ENCODE assay signal across 26 cellular contexts in genomic region chr7:53326634-53327033, GRCh38.
"Had no signal": no experiment of that assay in that cellular context is flagged by ENCODE, and none has a peak within 500 bp of the region (broad histone marks: within the 10 kb centered on the region; RNA-seq: fewer than 3 reads in every experiment).

No MANE protein-coding gene starts in this region.

- H3K4me1 ChIP-seq: left lung, right lobe of liver, stomach, suprapubic skin, transverse colon, uterus had no signal

- H3K27me3 ChIP-seq: left lung, right lobe of liver, stomach, suprapubic skin, transverse colon, uterus had no signal

- ATAC-seq: activated CD8-positive, alpha-beta memory T cell treated with anti-CD3 and anti-CD28 coated beads, Interleukin-2, amount 10 ng/mL, durations not matched to agents 7 days and 5 days; activated CD8-positive, alpha-beta T cell treated with anti-CD3 and anti-CD28 coated beads for 36 hours; activated naive CD8-positive, alpha-beta T cell treated with anti-CD3 and anti-CD28 coated beads, Interleukin-2, amount 50 U/mL, for 24 hours; esophagus mucosa; left lung; natural killer cell treated with Interleukin-12 subunit alpha and Interleukin-12 subunit beta and Interleukin-15 and Interleukin-18, amount 100 ng/mL, for 72 hours; right lobe of liver; stimulated activated memory B cell treated with anti-CD40 and anti-IgM and Interleukin-4, amounts not matched to agents 10 μg/mL and 1 μg/mL and 100 μg/mL, for 72 hours had no signal

- H3K4me3 ChIP-seq: left lung, right lobe of liver, skin epidermis, stomach, suprapubic skin, transverse colon, uterus had no signal

- H3K9me3 ChIP-seq: right lobe of liver, suprapubic skin, uterus had no signal

- DNase-seq: activated CD4-positive, alpha-beta T cell treated with anti-CD3 and anti-CD28 coated beads, Interleukin-2, amount 10 ng/mL, durations not matched to agents 7 days and 5 days; activated CD4-positive, CD25-positive, alpha-beta regulatory T cell treated with anti-CD3 and anti-CD28 coated beads, Interleukin-2, amount 50 U/mL, for 72 hours; activated CD8-positive, alpha-beta memory T cell treated with anti-CD3 and anti-CD28 coated beads, Interleukin-2, amount 10 ng/mL, durations not matched to agents 7 days and 5 days; activated CD8-positive, alpha-beta T cell treated with anti-CD3 and anti-CD28 coated beads for 36 hours; activated effector memory CD4-positive, alpha-beta T cell treated with anti-CD3 and anti-CD28 coated beads, Interleukin-2, amount 50 U/mL, for 16 hours; activated naive CD4-positive, alpha-beta T cell treated with anti-CD3 and anti-CD28 coated beads, Interleukin-2, amount 50 U/mL, for 16 hours; activated naive CD8-positive, alpha-beta T cell treated with anti-CD3 and anti-CD28 coated beads, Interleukin-2, amount 50 U/mL, for 24 hours; activated T-cell treated with anti-CD3 and anti-CD28 coated beads for 4 hours; anterior cingulate cortex; dermis blood vessel endothelial cell; effector memory CD4-positive, alpha-beta T cell; foreskin melanocyte; immature natural killer cell; left lung; nucleus accumbens; right lobe of liver; stimulated activated CD4-positive, alpha-beta T cell treated with anti-CD3 and anti-CD28 coated beads, Interleukin-2, amount 100 ng/mL, for 24 hours; stomach; transverse colon; uterus had no signal

- H3K36me3 ChIP-seq: left lung, right lobe of liver, stomach, suprapubic skin, transverse colon, uterus had no signal

- H3K27ac ChIP-seq: left lung, right lobe of liver, skin epidermis, stomach, suprapubic skin, transverse colon, uterus, VCaP had no signal
